8 cellular contexts compared by ENCODE assay signal in genomic region chr6:156779206-156780116, GRCh38. TPM values are rescaled to one million over a fixed set of nuclear protein-coding genes. Genes with fewer than 3 reads are reported as not detected.
DNase-seq lines count a peak whose midpoint lies in the region; ATAC-seq, FAIRE-seq and TF ChIP-seq lines count a peak whose summit lies in the region.

No MANE protein-coding gene starts in this region.

- peak overlapping the region; percentile 67 to 97 (median 78) for H3K4me3 ChIP-seq in heart left ventricle

- CTCF ChIA-PET in RWPE1 (lab: Yijun Ruan, JAX): interaction anchor here (1.5 to 1.6 kb wide), 2 partner anchors 164 to 214 kb away, joined by 4 to 5 read pairs; no protein-coding TSS in a partner anchor

- peak overlapping the region; percentile 97 for H3K27ac ChIP-seq in RWPE1
- H3K27ac ChIP-seq in heart left ventricle: peak overlapping the region; percentile 94 to 99 (median 97)

- ATAC-seq in heart left ventricle (peak in 3 of 4 donors; percentile 40 to 43 (median 41)), HG03108 (IDR thresholded peaks at IDR 0.05; ENCODE audit: unreplicated experiment) (no peak)

- peaks cover 6 to 68% (median 47%) of the 10 kb centered on the region in 12 donors for H3K4me1 ChIP-seq in heart left ventricle

- peak overlapping the region; percentile 87 to 96 for H3K4me3 Mint-ChIP-seq in CD14-positive monocyte
- peak overlapping the region; percentile 89 for H3K4me3 Mint-ChIP-seq in activated naive CD4-positive, alpha-beta T cell treated with anti-CD3 and anti-CD28 coated beads, Interleukin-2, amount 50 U/mL, for 24 hours

- H3K27me3 ChIP-seq in heart left ventricle: no peaks in the 10 kb centered on the region

- DNase-seq in CD14-positive monocyte (ENCODE audit: low spot score) (no peak), HCEC 1CT (peak; percentile 22), RWPE1 (ENCODE audit: low spot score) (no peak), heart left ventricle (peak; percentile 57 to 80 (median 59)), posterior vena cava (ENCODE audit: low spot score) (peak; percentile 82), urothelium cell line (ENCODE audit: low spot score) (peak; percentile 32)

- no peaks in the 10 kb centered on the region for H3K9me3 ChIP-seq in heart left ventricle

- no peaks in the 10 kb centered on the region for H3K36me3 ChIP-seq in heart left ventricle

- peaks cover 8 to 9% (median 9%) of the 10 kb centered on the region in 3 donors for H3K27me3 Mint-ChIP-seq in CD14-positive monocyte (ENCODE audit: low read depth in 3 of 3)
- no peaks in the 10 kb centered on the region for H3K27me3 Mint-ChIP-seq in activated naive CD4-positive, alpha-beta T cell treated with anti-CD3 and anti-CD28 coated beads, Interleukin-2, amount 50 U/mL, for 24 hours

- H3K27ac Mint-ChIP-seq in CD14-positive monocyte: peak overlapping the region; percentile 82 to 92 (median 88)
- peak overlapping the region; percentile 89 for H3K27ac Mint-ChIP-seq in activated naive CD4-positive, alpha-beta T cell treated with anti-CD3 and anti-CD28 coated beads, Interleukin-2, amount 50 U/mL, for 24 hours

- WGBS in heart left ventricle, 4 donors: 0 to 1% (median 0%) methylated on average over 24 to 109 of the region's 109 CpGs

- POLR2A ChIA-PET in RWPE1 (lab: Yijun Ruan, JAX; ENCODE audit: low non-redundant PET): interaction anchor here (0.7 kb wide), 1 partner anchor 237 kb away, joined by 3 read pairs; no protein-coding TSS in a partner anchor

- H3K9me3 Mint-ChIP-seq in CD14-positive monocyte: no peaks in the 10 kb centered on the region
- H3K9me3 Mint-ChIP-seq in activated naive CD4-positive, alpha-beta T cell treated with anti-CD3 and anti-CD28 coated beads, Interleukin-2, amount 50 U/mL, for 24 hours: no peaks in the 10 kb centered on the region

- peaks cover 53% of the 10 kb centered on the region for H3K4me1 Mint-ChIP-seq in CD14-positive monocyte
- H3K4me1 Mint-ChIP-seq in activated naive CD4-positive, alpha-beta T cell treated with anti-CD3 and anti-CD28 coated beads, Interleukin-2, amount 50 U/mL, for 24 hours: peaks cover 58% of the 10 kb centered on the region

- peaks cover 0 to 4% of the 10 kb centered on the region in 2 donors for H3K36me3 Mint-ChIP-seq in CD14-positive monocyte
- no peaks in the 10 kb centered on the region for H3K36me3 Mint-ChIP-seq in activated naive CD4-positive, alpha-beta T cell treated with anti-CD3 and anti-CD28 coated beads, Interleukin-2, amount 50 U/mL, for 24 hours

- no peak for TF ChIP-seq POLR2A in heart left ventricle (IDR thresholded peaks at IDR 0.05)

- intact Hi-C loops in CD14-positive monocyte (cut with micrococcal nuclease) (loop anchor here in 1 of 2 donors (5.0 to 10.0 kb wide), 2 partner anchors 55 to 243 kb away; no protein-coding TSS in a partner anchor), heart left ventricle (cut with DNase I) (loop anchor here (2.0 to 10.0 kb wide), 20 partner anchors 43 to 495 kb away; no protein-coding TSS in a partner anchor), posterior vena cava (cut with DNase I) (loop anchor here (5.0 to 10.0 kb wide), 5 partner anchors 48 to 243 kb away; no protein-coding TSS in a partner anchor)

- FAIRE-seq in urothelium cell line (lab: Jason Lieb, UNC): no peak

- TF ChIP-seq CTCF in CD14-positive monocyte (IDR thresholded peaks at IDR 0.05) (no peak), RWPE1 (conservative IDR thresholded peaks at IDR 0.05; ENCODE audit: low read depth) (no peak), heart left ventricle (IDR thresholded peaks at IDR 0.05) (peak in 3 of 12 donors; percentile 4 to 36 (median 31))

RNA-seq across cellular contexts. Expression of gene ARID1B, which starts 2.3 kb away (rescaled TPM):
- 1 to 10 TPM; 3.2 to 3.8 TPM for polyA plus RNA-seq in CD14-positive monocyte
- 10 to 100 TPM; 34.3 to 76.1 (median 53.9) TPM for total RNA-seq in heart left ventricle
- polyA plus RNA-seq in heart left ventricle: 10 to 100 TPM; 15.3 to 24.0 TPM
- 10 to 100 TPM; 79.3 to 84.6 TPM for total RNA-seq in posterior vena cava

Comparison
In these comparisons a context has a peak if more than half of its experiments do, and no peak if none do; other contexts are left out.
1. DNase-seq: peak in HCEC 1CT (single experiment), heart left ventricle (5 of 5), posterior vena cava (single experiment) and urothelium cell line (single experiment); none in CD14-positive monocyte (single experiment) and RWPE1 (single experiment).